Comparison of ENCODE assay signal across 9 cellular contexts in genomic region chr2:161414015-161414384, GRCh38. TPM values are rescaled to one million over a fixed set of nuclear protein-coding genes. Genes with fewer than 3 reads are reported as not detected.
A peak's percentile ranks its signal among the peaks of the same experiment; 100 is the strongest.
DNase-seq lines count a peak whose midpoint lies in the region; ATAC-seq and TF ChIP-seq lines count a peak whose summit lies in the region.
"Had no signal": no experiment of that assay in that cellular context is flagged by ENCODE, and none has a peak within 500 bp of the region (broad histone marks: within the 10 kb centered on the region; RNA-seq: fewer than 3 reads in every experiment).

No MANE protein-coding gene starts in this region.

- no peaks in the 10 kb centered on the region for H3K9me2 ChIP-seq in hepatocyte (replicated peaks; ENCODE audit: insufficient read depth)

- H3K27me3 ChIP-seq in HAP-1 (ENCODE audit: low read depth) (no peaks in the 10 kb centered on the region), hepatocyte (peaks cover 65% of the 10 kb centered on the region), skeletal muscle tissue (ENCODE audit: control insufficient read depth in 3 of 3, insufficient read depth in 3 of 3, low read length in 3 of 3) (peaks cover 48 to 52% (median 49%) of the 10 kb centered on the region in 3 donors)

- no peak overlapping the region for H3K27ac ChIP-seq in hepatocyte
- H3K27ac ChIP-seq in skeletal muscle tissue (ENCODE audit: low read depth, low read length): no peak overlapping the region

- POLR2A ChIA-PET in activated CD8-positive, alpha-beta T cell treated with anti-CD3 and anti-CD28 coated beads for 36 hours (lab: Charles Lee): no interaction called here

- no peaks in the 10 kb centered on the region for H3K9me3 Mint-ChIP-seq in activated CD8-positive, alpha-beta T cell treated with anti-CD3 and anti-CD28 coated beads for 36 hours

- 21% methylated on average over 7 of the region's 8 CpGs for WGBS in hepatocyte (ENCODE audit: low lambda C conversion rate, missing lambda C conversion rate)

- peaks cover 39% of the 10 kb centered on the region for H3K4me1 Mint-ChIP-seq in activated CD8-positive, alpha-beta T cell treated with anti-CD3 and anti-CD28 coated beads for 36 hours (ENCODE audit: low read depth)

- intact Hi-C loops in activated CD8-positive, alpha-beta T cell treated with anti-CD3 and anti-CD28 coated beads for 36 hours (cut with micrococcal nuclease): no loop called here

- H3K9me3 ChIP-seq in HAP-1 (no peaks in the 10 kb centered on the region), hepatocyte (ENCODE audit: low read depth) (no peaks in the 10 kb centered on the region), skeletal muscle tissue (ENCODE audit: control insufficient read depth in 3 of 3, low read length in 3 of 3) (no peaks in the 10 kb centered on the region)

- peak overlapping the region; percentile 52 for H3K4me3 Mint-ChIP-seq in activated CD8-positive, alpha-beta T cell treated with anti-CD3 and anti-CD28 coated beads for 36 hours

- H4K20me1 ChIP-seq in hepatocyte (ENCODE audit: insufficient read depth, poor library complexity, severe bottlenecking): no peaks in the 10 kb centered on the region

- peaks cover 22% of the 10 kb centered on the region for H3K4me1 ChIP-seq in HAP-1
- H3K4me1 ChIP-seq in hepatocyte (ENCODE audit: insufficient read depth): peaks cover 18% of the 10 kb centered on the region
- H3K4me1 ChIP-seq in skeletal muscle tissue (ENCODE audit: control insufficient read depth in 3 of 3, insufficient read depth in 3 of 3, low read length in 3 of 3): peaks cover 25 to 37% (median 31%) of the 10 kb centered on the region in 3 donors

- H3K4me3 ChIP-seq in HAP-1: peak overlapping the region; percentile 24
- H3K4me3 ChIP-seq in hepatocyte: peak overlapping the region; percentile 35
- H3K4me3 ChIP-seq in skeletal muscle tissue (ENCODE audit: low read length in 3 of 3): peak overlapping the region; percentile 62 to 71 (median 68)

- CTCF ChIA-PET in activated CD8-positive, alpha-beta T cell treated with anti-CD3 and anti-CD28 coated beads for 36 hours (lab: Charles Lee): no interaction called here

- DNase-seq in HAP-1 (ENCODE audit: low spot score in 2 of 2) (no peak), hepatocyte (ENCODE audit: low spot score) (no peak), GM19240 (ENCODE audit: insufficient read length, low spot score) (no peak), ureter (ENCODE audit: low spot score) (no peak), GM10266 (ENCODE audit: extremely low spot score) (no peak)
- no peak for DNase-seq in activated CD8-positive, alpha-beta T cell treated with anti-CD3 and anti-CD28 coated beads for 36 hours
- no peak for DNase-seq in stimulated activated CD4-positive, alpha-beta T cell treated with anti-CD3 and anti-CD28 coated beads, Interleukin-2, amount 100 ng/mL, for 24 hours
- DNase-seq: MM.1S had no signal

- H3K79me2 ChIP-seq in hepatocyte: no peaks in the 10 kb centered on the region

- no peak overlapping the region for H3K27ac Mint-ChIP-seq in activated CD8-positive, alpha-beta T cell treated with anti-CD3 and anti-CD28 coated beads for 36 hours

- in situ Hi-C loops in HAP-1 (cut with MboI; ENCODE audit: low sequenced_read_pairs): no loop called here

- H3K4me2 ChIP-seq in hepatocyte: peak overlapping the region; percentile 94

- ATAC-seq in activated CD8-positive, alpha-beta T cell treated with anti-CD3 and anti-CD28 coated beads for 36 hours: no peak

- H3K9ac ChIP-seq in skeletal muscle tissue (ENCODE audit: low read depth in 1 of 3, low read length in 3 of 3): peak overlapping the region in 2 of 3 donors; percentile 42 to 60

- peaks cover 41% of the 10 kb centered on the region for H3K27me3 Mint-ChIP-seq in activated CD8-positive, alpha-beta T cell treated with anti-CD3 and anti-CD28 coated beads for 36 hours

- H3K36me3 Mint-ChIP-seq in activated CD8-positive, alpha-beta T cell treated with anti-CD3 and anti-CD28 coated beads for 36 hours (ENCODE audit: low read depth): peaks cover 7% of the 10 kb centered on the region

- H2AFZ ChIP-seq in hepatocyte: peak overlapping the region; percentile 18

- peaks cover 3% of the 10 kb centered on the region; the same call in 1 of the 2 replicates for H3K36me3 ChIP-seq in HAP-1 (replicated peaks)
- H3K36me3 ChIP-seq in hepatocyte (replicated peaks; ENCODE audit: insufficient read depth, low read depth): no peaks in the 10 kb centered on the region
- H3K36me3 ChIP-seq in skeletal muscle tissue (ENCODE audit: control insufficient read depth in 3 of 3, insufficient read depth in 3 of 3, low read length in 3 of 3): no peaks in the 10 kb centered on the region

- TF ChIP-seq CTCF in activated CD8-positive, alpha-beta T cell treated with anti-CD3 and anti-CD28 coated beads for 36 hours (IDR thresholded peaks at IDR 0.05): no peak
- TF ChIP-seq CTCF in hepatocyte (IDR thresholded peaks at IDR 0.05; ENCODE audit: poor library complexity) (no peak), GM10266 (IDR thresholded peaks at IDR 0.05; ENCODE audit: control insufficient read depth, insufficient read depth, low read depth, missing control alignments) (no peak)

RNA-seq across cellular contexts. Expression of gene TBR1, which starts 2.1 kb away (rescaled TPM):
- total RNA-seq in activated CD8-positive, alpha-beta T cell treated with anti-CD3 and anti-CD28 coated beads for 36 hours: not detected
- total RNA-seq in hepatocyte (not detected in 2 replicates), skeletal muscle tissue (not detected), ureter (not detected)
- not detected in 2 replicates for polyA plus RNA-seq in hepatocyte
